ENCODE assay signal across 8 cellular contexts in genomic region chr3:101940521-101940992, GRCh38.
DNase-seq lines count a peak whose midpoint lies in the region; ATAC-seq, FAIRE-seq and TF ChIP-seq lines count a peak whose summit lies in the region.

No MANE protein-coding gene starts in this region.

- H4K20me1 ChIP-seq in HepG2 (ENCODE audit: insufficient read depth, low read length): no peaks in the 10 kb centered on the region

- H3K27ac ChIP-seq in right lobe of liver: no peak overlapping the region
- no peak overlapping the region for H3K27ac ChIP-seq in HepG2 (ENCODE audit: extremely low read length, insufficient read depth, low read length)

- TF ChIP-seq POLR2A in right lobe of liver (IDR thresholded peaks at IDR 0.05) (no peak), HepG2 (IDR thresholded peaks at IDR 0.05; ENCODE audit: insufficient read depth in 1 of 2, low read depth in 2 of 2, low read length in 2 of 2) (no peak)

- ATAC-seq in right lobe of liver (peak; percentile 56 to 67 (median 61)), HepG2 (no peak), HG02623 (IDR thresholded peaks at IDR 0.05; ENCODE audit: unreplicated experiment) (no peak)

- no peak for TF ChIP-seq RAD21 in HepG2 (CRISPR knock-in tag; IDR thresholded peaks at IDR 0.05)

- H2AFZ ChIP-seq in HepG2 (ENCODE audit: low read length): no peak overlapping the region

- peaks cover 0 to 4% (median 0%) of the 10 kb centered on the region in 4 donors for H3K4me1 ChIP-seq in right lobe of liver
- no peaks in the 10 kb centered on the region for H3K4me1 ChIP-seq in HepG2 (ENCODE audit: insufficient read depth, low read length)

- no TSS peak for BruUV-seq in HepG2 (replicated peaks; lab: Mats Ljungman, UMichigan)

- CTCF ChIA-PET in HepG2 (lab: Yijun Ruan, JAX; ENCODE audit: low intra/inter-chr PET ratio, low total read pairs): no interaction called here

- no peaks in the 10 kb centered on the region for H3K9me3 ChIP-seq in right lobe of liver
- no peaks in the 10 kb centered on the region for H3K9me3 ChIP-seq in HepG2 (ENCODE audit: low read length)

- in situ Hi-C loops in HepG2 (cut with HindIII; ENCODE audit: extremely low pct_ligation_motif_present, low pct_unique_long_range_greater_than_20kb): no loop called here

- H3K9ac ChIP-seq in HepG2 (ENCODE audit: insufficient read depth, low read depth, low read length): no peak overlapping the region

- TF ChIP-seq EP300 in HepG2 (IDR thresholded peaks at IDR 0.05; ENCODE audit: low read depth in 2 of 2, low read length in 2 of 2): no peak
- no peak for TF ChIP-seq EP300 in HepG2 (CRISPR knock-in tag; IDR thresholded peaks at IDR 0.05; ENCODE audit: borderline replicate concordance)

- H3K27me3 ChIP-seq in right lobe of liver: no peaks in the 10 kb centered on the region
- peaks cover 0 to 5% of the 10 kb centered on the region in 2 experiments; a peak in 1 of 5 replicates for H3K27me3 ChIP-seq in HepG2 (ENCODE audit: control insufficient read depth in 1 of 2, insufficient read depth in 2 of 2, low read length in 2 of 2)

- no peaks in the 10 kb centered on the region for H3K36me3 ChIP-seq in right lobe of liver
- H3K36me3 ChIP-seq in HepG2 (replicated peaks in 1 of 2; ENCODE audit: control insufficient read depth in 1 of 2, insufficient read depth in 2 of 2, low read length in 2 of 2): no peaks in the 10 kb centered on the region

- FAIRE-seq in HepG2 (lab: Jason Lieb, UNC): no peak

- H3K4me3 ChIP-seq in right lobe of liver: no peak overlapping the region
- H3K4me3 ChIP-seq in HepG2 (replicated peaks in 1 of 3; ENCODE audit: insufficient read depth in 1 of 3, low read depth in 2 of 3, low read length in 3 of 3): no peak overlapping the region
- peak overlapping the region; percentile 27 for H3K4me3 ChIP-seq in fibroblast of pulmonary artery (replicated peaks; ENCODE audit: low read depth, low read length)

- POLR2A ChIA-PET in HepG2 (lab: Yijun Ruan, JAX): no interaction called here

- H3K4me2 ChIP-seq in HepG2 (ENCODE audit: low read depth, low read length): no peak overlapping the region

- TF ChIP-seq CTCF in right lobe of liver (IDR thresholded peaks at IDR 0.05) (no peak), HepG2 (CRISPR knock-in tag; IDR thresholded peaks at IDR 0.05) (no peak), fibroblast of pulmonary artery (IDR thresholded peaks at IDR 0.05; ENCODE audit: low read length, missing control alignments) (no peak)

- peak in 1 of 3 donors; percentile 40 for DNase-seq in right lobe of liver
- no peak for DNase-seq in HepG2 (ENCODE audit: low spot score)
- DNase-seq in SHP77 treated with DMSO at 0.1 percent for 48 hours (lab: John Stamatoyannopoulos, UW): peak; percentile 2
- DNase-seq in fibroblast of pulmonary artery (ENCODE audit: low read depth): peak; percentile 99
- DNase-seq in pulmonary artery endothelial cell (ENCODE audit: low read depth, low spot score): peak; percentile 81
- no peak for DNase-seq in NK-92 (lab: John Stamatoyannopoulos, UW; ENCODE audit: unreplicated experiment)
- DNase-seq in NCI-H1436 treated with DMSO at 0.1 percent for 48 hours (lab: John Stamatoyannopoulos, UW): no peak

- WGBS in right lobe of liver (ENCODE audit: insufficient coverage, low coverage, low lambda C conversion rate, missing lambda C conversion rate): 49% methylated on average over 7 of the region's 7 CpGs
- WGBS in HepG2 (ENCODE audit: low lambda C conversion rate): 15% methylated on average over 7 of the region's 7 CpGs

- intact Hi-C loops in right lobe of liver (cut with DNase I) (no loop called here), HepG2 (cut with micrococcal nuclease; ENCODE audit: unreplicated experiment) (no loop called here)

- no peaks in the 10 kb centered on the region for H3K79me2 ChIP-seq in HepG2 (ENCODE audit: insufficient read depth, low read length)

TF ChIP-seq in HepG2, 621 proteins besides CTCF, POLR2A, EP300 and RAD21 (continues in another document):
- TF ChIP-seq, protein P1, sequence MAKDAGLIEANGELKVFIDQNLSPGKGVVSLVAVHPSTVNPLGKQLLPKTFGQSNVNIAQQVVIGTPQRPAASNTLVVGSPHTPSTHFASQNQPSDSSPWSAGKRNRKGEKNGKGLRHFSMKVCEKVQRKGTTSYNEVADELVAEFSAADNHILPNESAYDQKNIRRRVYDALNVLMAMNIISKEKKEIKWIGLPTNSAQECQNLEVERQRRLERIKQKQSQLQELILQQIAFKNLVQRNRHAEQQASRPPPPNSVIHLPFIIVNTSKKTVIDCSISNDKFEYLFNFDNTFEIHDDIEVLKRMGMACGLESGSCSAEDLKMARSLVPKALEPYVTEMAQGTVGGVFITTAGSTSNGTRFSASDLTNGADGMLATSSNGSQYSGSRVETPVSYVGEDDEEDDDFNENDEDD (CRISPR knock-in tag; IDR thresholded peaks at IDR 0.05; ENCODE audit: borderline replicate concordance): no peak
- TF ChIP-seq, protein P2, sequence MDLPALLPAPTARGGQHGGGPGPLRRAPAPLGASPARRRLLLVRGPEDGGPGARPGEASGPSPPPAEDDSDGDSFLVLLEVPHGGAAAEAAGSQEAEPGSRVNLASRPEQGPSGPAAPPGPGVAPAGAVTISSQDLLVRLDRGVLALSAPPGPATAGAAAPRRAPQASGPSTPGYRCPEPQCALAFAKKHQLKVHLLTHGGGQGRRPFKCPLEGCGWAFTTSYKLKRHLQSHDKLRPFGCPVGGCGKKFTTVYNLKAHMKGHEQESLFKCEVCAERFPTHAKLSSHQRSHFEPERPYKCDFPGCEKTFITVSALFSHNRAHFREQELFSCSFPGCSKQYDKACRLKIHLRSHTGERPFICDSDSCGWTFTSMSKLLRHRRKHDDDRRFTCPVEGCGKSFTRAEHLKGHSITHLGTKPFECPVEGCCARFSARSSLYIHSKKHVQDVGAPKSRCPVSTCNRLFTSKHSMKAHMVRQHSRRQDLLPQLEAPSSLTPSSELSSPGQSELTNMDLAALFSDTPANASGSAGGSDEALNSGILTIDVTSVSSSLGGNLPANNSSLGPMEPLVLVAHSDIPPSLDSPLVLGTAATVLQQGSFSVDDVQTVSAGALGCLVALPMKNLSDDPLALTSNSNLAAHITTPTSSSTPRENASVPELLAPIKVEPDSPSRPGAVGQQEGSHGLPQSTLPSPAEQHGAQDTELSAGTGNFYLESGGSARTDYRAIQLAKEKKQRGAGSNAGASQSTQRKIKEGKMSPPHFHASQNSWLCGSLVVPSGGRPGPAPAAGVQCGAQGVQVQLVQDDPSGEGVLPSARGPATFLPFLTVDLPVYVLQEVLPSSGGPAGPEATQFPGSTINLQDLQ (CRISPR knock-in tag; IDR thresholded peaks at IDR 0.05): no peak
- no peak for TF ChIP-seq ZNF549 (CRISPR knock-in tag; IDR thresholded peaks at IDR 0.05)
- no peak for TF ChIP-seq ZNF121 (CRISPR knock-in tag; IDR thresholded peaks at IDR 0.05)
- no peak for TF ChIP-seq KLF12 (CRISPR knock-in tag; IDR thresholded peaks at IDR 0.05; ENCODE audit: borderline replicate concordance)
- TF ChIP-seq ZNF251 (CRISPR knock-in tag; IDR thresholded peaks at IDR 0.05): no peak
- no peak for TF ChIP-seq ZNF850 (CRISPR knock-in tag; conservative IDR thresholded peaks at IDR 0.05)
- no peak for TF ChIP-seq MAFK (conservative IDR thresholded peaks at IDR 0.05 in 1 of 2, IDR thresholded peaks at IDR 0.05 in 1 of 2; ENCODE audit: low read length in 2 of 2)
- TF ChIP-seq CENPX (CRISPR knock-in tag; IDR thresholded peaks at IDR 0.05): no peak
- TF ChIP-seq, protein P3, sequence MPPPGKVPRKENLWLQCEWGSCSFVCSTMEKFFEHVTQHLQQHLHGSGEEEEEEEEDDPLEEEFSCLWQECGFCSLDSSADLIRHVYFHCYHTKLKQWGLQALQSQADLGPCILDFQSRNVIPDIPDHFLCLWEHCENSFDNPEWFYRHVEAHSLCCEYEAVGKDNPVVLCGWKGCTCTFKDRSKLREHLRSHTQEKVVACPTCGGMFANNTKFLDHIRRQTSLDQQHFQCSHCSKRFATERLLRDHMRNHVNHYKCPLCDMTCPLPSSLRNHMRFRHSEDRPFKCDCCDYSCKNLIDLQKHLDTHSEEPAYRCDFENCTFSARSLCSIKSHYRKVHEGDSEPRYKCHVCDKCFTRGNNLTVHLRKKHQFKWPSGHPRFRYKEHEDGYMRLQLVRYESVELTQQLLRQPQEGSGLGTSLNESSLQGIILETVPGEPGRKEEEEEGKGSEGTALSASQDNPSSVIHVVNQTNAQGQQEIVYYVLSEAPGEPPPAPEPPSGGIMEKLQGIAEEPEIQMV (CRISPR knock-in tag; IDR thresholded peaks at IDR 0.05; ENCODE audit: low read depth): no peak
- no peak for TF ChIP-seq ZNF546 (CRISPR knock-in tag; conservative IDR thresholded peaks at IDR 0.05)
- no peak for TF ChIP-seq ZMAT5 (CRISPR knock-in tag; IDR thresholded peaks at IDR 0.05; ENCODE audit: borderline replicate concordance, low read depth)
- no peak for TF ChIP-seq ZFY (CRISPR knock-in tag; IDR thresholded peaks at IDR 0.05)
- TF ChIP-seq SKIL (CRISPR knock-in tag; IDR thresholded peaks at IDR 0.05; ENCODE audit: borderline replicate concordance): no peak
- no peak for TF ChIP-seq ZNF644 (CRISPR knock-in tag; IDR thresholded peaks at IDR 0.05; ENCODE audit: low read depth)

Comparison
In these comparisons a context has a peak if more than half of its experiments do, and no peak if none do; other contexts are left out.
1. ATAC-seq: peak in right lobe of liver (4 of 4); none in HepG2 (single experiment) and HG02623 (single experiment).
2. DNase-seq: peak in SHP77 treated with DMSO at 0.1 percent for 48 hours (single experiment), fibroblast of pulmonary artery (single experiment) and pulmonary artery endothelial cell (single experiment); none in HepG2 (single experiment), NK-92 (single experiment) and NCI-H1436 treated with DMSO at 0.1 percent for 48 hours (single experiment).